Comparison of ENCODE assay signal across 11 cellular contexts in the genomic region with DNA sequence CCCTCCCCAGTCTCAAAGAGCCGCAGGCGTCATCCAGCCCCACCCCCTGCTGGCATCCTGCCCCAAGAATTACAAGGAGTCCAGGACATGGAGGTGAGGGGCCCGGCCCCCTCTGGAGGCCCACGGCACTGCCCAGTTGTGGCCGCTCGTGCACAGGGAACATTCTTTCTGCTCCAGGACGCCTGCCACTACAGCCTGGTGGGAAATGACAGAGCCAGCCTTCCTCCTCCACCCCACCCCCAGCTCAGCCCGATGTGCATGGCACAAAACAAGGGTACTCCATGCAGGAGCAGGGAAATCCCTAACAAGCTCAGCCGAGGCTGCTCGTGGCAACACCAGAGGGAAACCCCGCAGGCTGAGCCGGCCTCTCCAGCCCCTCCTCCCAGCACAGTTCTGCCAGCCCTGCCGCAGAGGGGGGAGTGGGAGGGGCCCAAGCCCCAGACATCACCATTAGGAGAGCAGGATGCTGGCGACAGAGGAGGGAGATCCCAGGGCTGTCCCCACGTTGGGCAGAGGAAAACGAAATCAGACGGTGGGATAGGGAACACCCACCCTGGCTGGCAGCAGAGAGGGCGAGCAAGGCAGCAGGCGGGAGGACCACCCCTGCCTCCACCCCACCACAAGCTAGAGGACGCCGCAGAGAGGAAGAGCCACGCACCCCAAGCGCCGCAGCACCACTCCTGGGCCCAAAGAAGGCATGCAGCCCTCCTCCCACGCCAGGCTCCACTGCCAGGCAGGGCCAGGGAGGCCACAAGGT.
DNase-seq lines count a peak whose midpoint lies in the region; ATAC-seq and TF ChIP-seq lines count a peak whose summit lies in the region.
"Had no signal": no experiment of that assay in that cellular context is flagged by ENCODE, and none has a peak within 500 bp of the region (broad histone marks: within the 10 kb centered on the region; RNA-seq: fewer than 3 reads in every experiment).

No MANE protein-coding gene starts in this region.

- TF ChIP-seq CTCF in coronary artery (IDR thresholded peaks at IDR 0.05): no peak

- H3K4me3 ChIP-seq in coronary artery: peak overlapping the region; percentile 55
- H3K4me3 ChIP-seq: pancreas had no signal

- H3K27ac Mint-ChIP-seq in stimulated activated naive B cell treated with anti-CD40 and anti-IgM and Interleukin-4, amounts not matched to agents 10 μg/mL and 1 μg/mL and 100 μg/mL, for 72 hours: no peak overlapping the region
- H3K27ac Mint-ChIP-seq: H9 had no signal

- peak; percentile 66 for DNase-seq in activated effector memory CD4-positive, alpha-beta T cell treated with anti-CD3 and anti-CD28 coated beads, Interleukin-2, amount 50 U/mL, for 16 hours
- DNase-seq in activated effector memory CD4-positive, alpha-beta T cell treated with Interleukin-2 at 50 U/mL for 16 hours: no peak
- DNase-seq in NCI-H510A treated with DMSO at 0.1 percent for 48 hours (lab: John Stamatoyannopoulos, UW): peak; percentile 55
- no peak for DNase-seq in coronary artery (ENCODE audit: low spot score)
- no peak for DNase-seq in stimulated activated naive B cell treated with anti-CD40 and anti-IgM and Interleukin-4, amounts not matched to agents 10 μg/mL and 1 μg/mL and 100 μg/mL, for 72 hours
- no peak for DNase-seq in GDM1 (lab: John Stamatoyannopoulos, UW)
- no peak for DNase-seq in hippocampal formation (lab: John Stamatoyannopoulos, UW)

- peaks cover 0 to 3% of the 10 kb centered on the region in 2 donors for H3K4me1 Mint-ChIP-seq in stimulated activated naive B cell treated with anti-CD40 and anti-IgM and Interleukin-4, amounts not matched to agents 10 μg/mL and 1 μg/mL and 100 μg/mL, for 72 hours

- peaks cover 37 to 45% of the 10 kb centered on the region in 2 donors for H3K27me3 Mint-ChIP-seq in stimulated activated naive B cell treated with anti-CD40 and anti-IgM and Interleukin-4, amounts not matched to agents 10 μg/mL and 1 μg/mL and 100 μg/mL, for 72 hours

- no peaks in the 10 kb centered on the region for H3K36me3 Mint-ChIP-seq in stimulated activated naive B cell treated with anti-CD40 and anti-IgM and Interleukin-4, amounts not matched to agents 10 μg/mL and 1 μg/mL and 100 μg/mL, for 72 hours

- no peaks in the 10 kb centered on the region for H3K9me3 Mint-ChIP-seq in stimulated activated naive B cell treated with anti-CD40 and anti-IgM and Interleukin-4, amounts not matched to agents 10 μg/mL and 1 μg/mL and 100 μg/mL, for 72 hours
- H3K9me3 Mint-ChIP-seq: H9 had no signal

- peak overlapping the region in 1 of 2 donors; percentile 58 for H3K27ac ChIP-seq in coronary artery
- H3K27ac ChIP-seq: C4-2B, pancreas had no signal

- no peak overlapping the region for H3K4me3 Mint-ChIP-seq in stimulated activated naive B cell treated with anti-CD40 and anti-IgM and Interleukin-4, amounts not matched to agents 10 μg/mL and 1 μg/mL and 100 μg/mL, for 72 hours

- peak; percentile 10 to 17 for ATAC-seq in stimulated activated naive B cell treated with anti-CD40 and anti-IgM and Interleukin-4, amounts not matched to agents 10 μg/mL and 1 μg/mL and 100 μg/mL, for 72 hours (replicated peaks)
- ATAC-seq in GM21526 (IDR thresholded peaks at IDR 0.05; ENCODE audit: low FRiP score, unreplicated experiment): no peak

Comparison
In these comparisons a context has a peak if more than half of its experiments do, and no peak if none do; other contexts are left out.
1. DNase-seq: peak in activated effector memory CD4-positive, alpha-beta T cell treated with anti-CD3 and anti-CD28 coated beads, Interleukin-2, amount 50 U/mL, for 16 hours (single experiment) and NCI-H510A treated with DMSO at 0.1 percent for 48 hours (single experiment); none in activated effector memory CD4-positive, alpha-beta T cell treated with Interleukin-2 at 50 U/mL for 16 hours (single experiment), coronary artery (single experiment), stimulated activated naive B cell treated with anti-CD40 and anti-IgM and Interleukin-4, amounts not matched to agents 10 μg/mL and 1 μg/mL and 100 μg/mL, for 72 hours (single experiment), GDM1 (single experiment) and hippocampal formation (0 of 2).